Comparison of ENCODE assay signal across 20 cellular contexts in the genomic region with DNA sequence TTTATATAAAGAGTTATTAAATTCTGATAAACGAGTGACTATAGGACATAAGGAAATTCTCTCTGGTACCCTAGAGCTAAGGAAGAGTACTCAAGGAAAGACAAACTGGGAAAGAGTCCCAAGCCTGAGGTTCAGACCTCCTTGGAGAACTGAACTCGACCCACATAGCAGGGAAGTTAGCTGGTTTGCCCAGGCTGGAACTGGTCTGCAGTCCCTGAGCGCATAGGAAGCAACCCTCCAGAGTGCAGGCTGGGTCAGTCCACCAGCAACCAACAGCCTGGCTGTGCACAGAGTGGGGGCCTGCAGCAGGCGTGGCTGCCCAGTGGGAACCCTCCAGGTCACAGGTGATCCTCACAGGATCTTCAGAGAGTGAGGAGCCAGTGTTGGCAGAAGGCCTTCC.
DNase-seq lines count a peak whose midpoint lies in the region; ATAC-seq and TF ChIP-seq lines count a peak whose summit lies in the region.
"Had no signal": no experiment of that assay in that cellular context is flagged by ENCODE, and none has a peak within 500 bp of the region (broad histone marks: within the 10 kb centered on the region; RNA-seq: fewer than 3 reads in every experiment).

No MANE protein-coding gene starts in this region.

- H3K9me3 ChIP-seq in Loucy (ENCODE audit: insufficient read depth, low read depth, low read length) (no peaks in the 10 kb centered on the region), mucosa of descending colon (no peaks in the 10 kb centered on the region)
- H3K9me3 ChIP-seq: BLaER1, psoas muscle, vagina had no signal

- H3K4me1 ChIP-seq in ACC112 (ENCODE audit: control insufficient read depth, insufficient read depth, low read length, unreplicated experiment) (peaks cover 38% of the 10 kb centered on the region), Loucy (ENCODE audit: insufficient read depth, low read length, poor library complexity, severe bottlenecking) (peaks cover 8% of the 10 kb centered on the region), mucosa of descending colon (ENCODE audit: low read depth) (no peaks in the 10 kb centered on the region)
- H3K4me1 ChIP-seq: BLaER1, psoas muscle, vagina had no signal

- ATAC-seq in mucosa of descending colon (peak; percentile 12), HG03196 (IDR thresholded peaks at IDR 0.05; ENCODE audit: unreplicated experiment) (no peak), HG03432 (IDR thresholded peaks at IDR 0.05; ENCODE audit: unreplicated experiment) (no peak)
- ATAC-seq: psoas muscle had no signal

- H3K4me3 ChIP-seq in ACC112 (ENCODE audit: low read depth, low read length) (no peak overlapping the region), Loucy (ENCODE audit: low read length, poor library complexity, severe bottlenecking) (no peak overlapping the region), choroid plexus epithelial cell (ENCODE audit: low read depth, low read length) (no peak overlapping the region), mucosa of descending colon (no peak overlapping the region)
- H3K4me3 ChIP-seq: BLaER1, K562, psoas muscle, vagina had no signal

- intact Hi-C loops in mucosa of descending colon (cut with DNase I, micrococcal nuclease): no loop called here

- no peaks in the 10 kb centered on the region for H3F3A ChIP-seq in Loucy (ENCODE audit: low read depth)

- H3K79me2 ChIP-seq in ACC112 (ENCODE audit: control insufficient read depth, insufficient read depth, low read length, unreplicated experiment): no peaks in the 10 kb centered on the region
- no peaks in the 10 kb centered on the region for H3K79me2 ChIP-seq in Loucy (ENCODE audit: insufficient read depth, low read length)

- H4K20me1 ChIP-seq in Loucy (ENCODE audit: insufficient read depth, low read length, poor library complexity, severe bottlenecking): no peaks in the 10 kb centered on the region
- H4K20me1 ChIP-seq: BLaER1 had no signal

- H3K9me2 ChIP-seq in Loucy (replicated peaks; ENCODE audit: low read depth, low read length): no peaks in the 10 kb centered on the region

- H3K9ac ChIP-seq in Loucy (ENCODE audit: low read depth, low read length, poor library complexity, severe bottlenecking): no peak overlapping the region
- H3K9ac ChIP-seq: BLaER1 had no signal

- DNase-seq in choroid plexus epithelial cell (ENCODE audit: low read depth): peak; percentile 39
- DNase-seq in mucosa of descending colon: no peak
- DNase-seq in amygdala (lab: John Stamatoyannopoulos, UW): no peak
- DNase-seq in NCI-H2196 (lab: John Stamatoyannopoulos, UW; ENCODE audit: unreplicated experiment): no peak
- DNase-seq: activated CD4-positive, alpha-beta T cell treated with anti-CD3 and anti-CD28 coated beads, Interleukin-2, amount 10 ng/mL, durations not matched to agents 24 days and 14 days; activated CD8-positive, alpha-beta memory T cell treated with anti-CD3 and anti-CD28 coated beads, Interleukin-2, amount 50 U/mL, for 4 hours; activated gamma-delta T cell treated with Interleukin-2 at 50 U/mL for 16 hours; hippocampal formation; islet precursor cell; NCI-H1930; NCI-H446 treated with DMSO at 0.1 percent for 48 hours; psoas muscle; SW 1271 had no signal

- TF ChIP-seq CTCF in Loucy (conservative IDR thresholded peaks at IDR 0.05; ENCODE audit: low read length): no peak
- TF ChIP-seq CTCF in choroid plexus epithelial cell (conservative IDR thresholded peaks at IDR 0.05; ENCODE audit: low read depth, low read length): no peak
- no peak for TF ChIP-seq CTCF in mucosa of descending colon (IDR thresholded peaks at IDR 0.05)

- H2AFZ ChIP-seq in ACC112 (ENCODE audit: low read length, unreplicated experiment) (peak overlapping the region; percentile 80), Loucy (ENCODE audit: low read length) (peak overlapping the region; percentile 18; the same call in 1 of the 2 replicates)

- no peak overlapping the region for H3K4me2 ChIP-seq in Loucy (ENCODE audit: low read depth, low read length, poor library complexity, severe bottlenecking)
- H3K4me2 ChIP-seq: BLaER1 had no signal

- H3K27ac ChIP-seq in ACC112 (ENCODE audit: low read depth, low read length): peak overlapping the region; percentile 88
- H3K27ac ChIP-seq: BLaER1, psoas muscle, vagina had no signal

- H3K27me3 ChIP-seq in ACC112 (ENCODE audit: insufficient read depth, low read length) (no peaks in the 10 kb centered on the region), Loucy (ENCODE audit: insufficient read depth, low read length, poor library complexity, severe bottlenecking) (no peaks in the 10 kb centered on the region)
- H3K27me3 ChIP-seq: BLaER1, vagina had no signal

- H3K36me3 ChIP-seq in ACC112 (ENCODE audit: insufficient read depth, low read length): no peaks in the 10 kb centered on the region
- H3K36me3 ChIP-seq in Loucy (ENCODE audit: insufficient read depth, low read length): no peaks in the 10 kb centered on the region
- no peaks in the 10 kb centered on the region for H3K36me3 ChIP-seq in mucosa of descending colon (ENCODE audit: low read depth)
- H3K36me3 ChIP-seq: vagina had no signal
